In the genomic region with DNA sequence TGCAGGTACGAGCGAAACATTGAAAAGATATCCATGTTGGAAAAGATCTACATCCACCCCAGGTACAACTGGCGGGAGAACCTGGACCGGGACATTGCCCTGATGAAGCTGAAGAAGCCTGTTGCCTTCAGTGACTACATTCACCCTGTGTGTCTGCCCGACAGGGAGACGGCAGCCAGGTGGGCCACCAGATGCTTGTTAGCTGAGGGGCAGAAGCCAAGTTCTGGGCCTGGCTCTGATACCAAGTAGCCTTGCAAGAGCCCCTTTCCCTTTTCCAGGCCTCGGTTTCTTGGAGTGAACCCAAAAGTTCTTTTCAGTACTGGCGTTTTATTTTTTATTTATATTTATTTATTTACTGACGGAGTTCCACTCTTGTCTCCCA, we compare ENCODE assay signal across 36 cellular contexts. TPM values are rescaled to one million over a fixed set of nuclear protein-coding genes. Genes with fewer than 3 reads are reported as not detected.
"Had no signal": no experiment of that assay in that cellular context is flagged by ENCODE, and none has a peak within 500 bp of the region (broad histone marks: within the 10 kb centered on the region; RNA-seq: fewer than 3 reads in every experiment).

No MANE protein-coding gene starts in this region.

- H3K4me1 ChIP-seq: adrenal gland had no signal

- H3K27ac Mint-ChIP-seq: activated CD4-positive, alpha-beta T cell treated with anti-CD3 and anti-CD28 coated beads, Interleukin-2, amount 10 ng/mL, durations not matched to agents 24 days and 14 days; activated CD8-positive, alpha-beta T cell treated with anti-CD3 and anti-CD28 coated beads, Interleukin-2, amount 10 ng/mL, durations not matched to agents 7 days and 5 days; activated naive CD4-positive, alpha-beta T cell treated with anti-CD3 and anti-CD28 coated beads for 36 hours; activated naive CD4-positive, alpha-beta T cell treated with anti-CD3 and anti-CD28 coated beads, Interleukin-2, amount 50 U/mL, for 72 hours; activated T-cell treated with anti-CD3 and anti-CD28 coated beads, Interleukin-2, amount 50 U/mL, for 24 hours; activated T-helper 1 cell treated with anti-CD3 and anti-CD28 coated beads, Interleukin-12 subunit alpha, Interleukin-12 subunit beta, Interleukin-2, Interleukin-4 antibody, amounts not matched to agents 30 ng/mL and 10 ng/mL and 1 ng/mL, durations not matched to agents 14 hours and 24 hours and 36 hours; brain had no signal

- H3K27me3 ChIP-seq: adrenal gland, MG63 had no signal

- H3K27me3 Mint-ChIP-seq: activated CD4-positive, alpha-beta T cell treated with anti-CD3 and anti-CD28 coated beads, Interleukin-2, amount 10 ng/mL, durations not matched to agents 24 days and 14 days; activated T-cell treated with anti-CD3 and anti-CD28 coated beads, Interleukin-2, amount 50 U/mL, for 24 hours had no signal

- H3K4me2 ChIP-seq: PC-9 had no signal

- FAIRE-seq: bronchial epithelial cell, RCC 7860 had no signal

- DNase-seq: activated CD4-positive, alpha-beta T cell treated with anti-CD3 and anti-CD28 coated beads, Interleukin-2, amount 10 ng/mL, durations not matched to agents 24 days and 14 days; activated CD4-positive, alpha-beta T cell treated with anti-CD3 and anti-CD28 coated beads, Interleukin-2, amount 50 U/mL, for 4 hours; activated CD4-positive, CD25-positive, alpha-beta regulatory T cell; activated CD8-positive, alpha-beta T cell treated with anti-CD3 and anti-CD28 coated beads, Interleukin-2, amount 10 ng/mL, durations not matched to agents 7 days and 5 days; activated gamma-delta T cell treated with Interleukin-2 at 50 U/mL for 16 hours; activated naive CD4-positive, alpha-beta T cell treated with anti-CD3 and anti-CD28 coated beads for 36 hours; activated T-cell treated with anti-CD3 and anti-CD28 coated beads, Interleukin-2, amount 50 U/mL, for 24 hours; central memory CD4-positive, alpha-beta T cell; Kasumi-1; KG1; MG63; NCI-H1048; NCI-H1105 treated with DMSO at 0.1 percent for 48 hours; NCI-H1436; NCI-H1694; NCI-H1930; NCI-H2081 treated with DMSO at 0.1 percent for 48 hours; NCI-H345; NCI-H524 treated with DMSO at 0.1 percent for 48 hours; PC-9; SIG-M5; SW 1271; T-helper 1 cell; T1000; WERI-Rb-1 had no signal

- H3K36me3 ChIP-seq: adrenal gland, MG63, WERI-Rb-1 had no signal

- H3K4me3 Mint-ChIP-seq: activated CD4-positive, alpha-beta T cell treated with anti-CD3 and anti-CD28 coated beads, Interleukin-2, amount 10 ng/mL, durations not matched to agents 24 days and 14 days; activated CD8-positive, alpha-beta T cell treated with anti-CD3 and anti-CD28 coated beads, Interleukin-2, amount 10 ng/mL, durations not matched to agents 7 days and 5 days; activated naive CD4-positive, alpha-beta T cell treated with anti-CD3 and anti-CD28 coated beads for 36 hours; activated T-cell treated with anti-CD3 and anti-CD28 coated beads, Interleukin-2, amount 50 U/mL, for 24 hours; activated T-helper 1 cell treated with anti-CD3 and anti-CD28 coated beads, Interleukin-12 subunit alpha, Interleukin-12 subunit beta, Interleukin-2, Interleukin-4 antibody, amounts not matched to agents 30 ng/mL and 10 ng/mL and 1 ng/mL, durations not matched to agents 14 hours and 24 hours and 36 hours; brain had no signal

- H3K4me1 Mint-ChIP-seq: activated CD4-positive, alpha-beta T cell treated with anti-CD3 and anti-CD28 coated beads, Interleukin-2, amount 10 ng/mL, durations not matched to agents 24 days and 14 days had no signal

- H3K4me3 ChIP-seq: adrenal gland, MG63, PC-9 had no signal

- H3K36me3 Mint-ChIP-seq: activated naive CD4-positive, alpha-beta T cell treated with anti-CD3 and anti-CD28 coated beads, Interleukin-2, amount 50 U/mL, for 72 hours; brain had no signal

- H3K9me3 ChIP-seq: adrenal gland, MG63 had no signal

- ATAC-seq: activated CD8-positive, alpha-beta T cell treated with anti-CD3 and anti-CD28 coated beads, Interleukin-2, amount 10 ng/mL, durations not matched to agents 7 days and 5 days; SK-N-SH treated with all-trans-retinoic acid at 6 μM for 48 hours had no signal

- H2AFZ ChIP-seq: PC-9 had no signal

- H3K27ac ChIP-seq: adrenal gland, PC-9, RWPE1, WERI-Rb-1 had no signal

RNA-seq across cellular contexts. Expression of a gene that starts 9.6 kb away (rescaled TPM):
- total RNA-seq: activated naive CD4-positive, alpha-beta T cell treated with anti-CD3 and anti-CD28 coated beads for 36 hours; activated naive CD4-positive, alpha-beta T cell treated with anti-CD3 and anti-CD28 coated beads, Interleukin-2, amount 50 U/mL, for 72 hours; activated T-helper 1 cell treated with anti-CD3 and anti-CD28 coated beads, Interleukin-12 subunit alpha, Interleukin-12 subunit beta, Interleukin-2, Interleukin-4 antibody, amounts not matched to agents 30 ng/mL and 10 ng/mL and 1 ng/mL, durations not matched to agents 14 hours and 24 hours and 36 hours; NCI-H460; PC-9; Right ventricle myocardium inferior; SK-MEL-5 had no signal
- polyA plus RNA-seq: adrenal gland had no signal
